Comparison of ENCODE assay signal across 10 cellular contexts in the genomic region with DNA sequence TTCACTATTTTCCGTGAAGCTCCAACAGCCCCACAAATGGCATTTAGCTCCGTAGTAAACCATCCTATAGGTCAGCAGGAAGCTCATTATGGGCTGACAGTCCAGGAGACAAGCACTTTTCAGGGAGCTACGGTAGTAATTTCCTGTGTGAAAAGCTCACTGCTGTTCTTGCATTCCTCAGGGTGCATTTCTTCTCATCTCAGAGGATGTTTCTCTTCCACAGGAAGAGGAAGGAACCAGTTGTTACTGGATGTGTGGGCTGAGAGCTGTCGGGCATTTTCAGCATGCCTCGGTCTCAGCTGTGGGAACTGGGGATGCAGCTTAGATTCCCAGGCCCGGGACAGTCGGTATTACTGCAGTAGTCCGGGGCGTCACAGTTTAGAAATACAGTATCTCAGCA.
DNase-seq lines count a peak whose midpoint lies in the region; ATAC-seq and TF ChIP-seq lines count a peak whose summit lies in the region.
"Had no signal": no experiment of that assay in that cellular context is flagged by ENCODE, and none has a peak within 500 bp of the region (broad histone marks: within the 10 kb centered on the region; RNA-seq: fewer than 3 reads in every experiment).

No MANE protein-coding gene starts in this region.

- peaks cover 7 to 13% (median 9%) of the 10 kb centered on the region in 4 donors for H3K4me1 Mint-ChIP-seq in CD4-positive, alpha-beta memory T cell
- peaks cover 6% of the 10 kb centered on the region for H3K4me1 Mint-ChIP-seq in activated naive CD8-positive, alpha-beta T cell treated with anti-CD3 and anti-CD28 coated beads for 36 hours

- no peaks in the 10 kb centered on the region for H3K36me3 ChIP-seq in neuron (ENCODE audit: insufficient read depth, low read length)
- no peaks in the 10 kb centered on the region for H3K36me3 ChIP-seq in CD4-positive, alpha-beta memory T cell (ENCODE audit: insufficient read depth, low read length)

- POLR2A ChIA-PET in RWPE1 (lab: Yijun Ruan, JAX; ENCODE audit: low non-redundant PET), result no interaction called here
- POLR2A ChIA-PET in CD4-positive, alpha-beta memory T cell (lab: Charles Lee; ENCODE audit: partially characterized antibody), result no interaction called here

- TF ChIP-seq CTCF in AG10803 (conservative IDR thresholded peaks at IDR 0.05; ENCODE audit: low read length) (no peak), RWPE1 (conservative IDR thresholded peaks at IDR 0.05; ENCODE audit: low read depth) (no peak), fibroblast of villous mesenchyme (IDR thresholded peaks at IDR 0.05; ENCODE audit: insufficient read depth, low read depth, low read length) (no peak)

- peak overlapping the region; percentile 59 for H2AFZ ChIP-seq in neuron (ENCODE audit: low read depth, low read length)

- ATAC-seq in GM19455 (IDR thresholded peaks at IDR 0.05; ENCODE audit: unreplicated experiment), result no peak
- ATAC-seq in GM18870 (IDR thresholded peaks at IDR 0.05; ENCODE audit: unreplicated experiment), result no peak

- H3K9me3 ChIP-seq in neuron (ENCODE audit: low read length), result no peaks in the 10 kb centered on the region
- H3K9me3 ChIP-seq in CD4-positive, alpha-beta memory T cell (ENCODE audit: control insufficient read depth in 1 of 2, low read length in 2 of 2), result no peaks in the 10 kb centered on the region

- intact Hi-C loops in CD4-positive, alpha-beta memory T cell (cut with micrococcal nuclease), result no loop called here

- DNase-seq in AG10803 (ENCODE audit: low read depth) (peak; percentile 96), RWPE1 (ENCODE audit: low spot score) (no peak), fibroblast of villous mesenchyme (ENCODE audit: low read depth) (peak; percentile 91)
- no peak for DNase-seq in CD4-positive, alpha-beta memory T cell
- DNase-seq in activated naive CD8-positive, alpha-beta T cell treated with anti-CD3 and anti-CD28 coated beads for 36 hours, result no peak
- DNase-seq: activated naive CD4-positive, alpha-beta T cell treated with anti-CD3 and anti-CD28 coated beads, Interleukin-2, amount 10 ng/mL, durations not matched to agents 7 days and 5 days; CD4-positive, alpha-beta T cell had no signal

- no peaks in the 10 kb centered on the region for H3K27me3 ChIP-seq in neuron (ENCODE audit: insufficient read depth, low read length)
- H3K27me3 ChIP-seq in CD4-positive, alpha-beta memory T cell (ENCODE audit: insufficient read depth, low read length), result no peaks in the 10 kb centered on the region

- H3K4me3 ChIP-seq in AG10803 (ENCODE audit: low read length) (no peak overlapping the region), fibroblast of villous mesenchyme (ENCODE audit: low read depth, low read length) (no peak overlapping the region), neuron (ENCODE audit: low read length) (peak overlapping the region; percentile 37)
- no peak overlapping the region for H3K4me3 ChIP-seq in CD4-positive, alpha-beta memory T cell (ENCODE audit: low read length in 2 of 2)

- H3K27me3 Mint-ChIP-seq in CD4-positive, alpha-beta memory T cell, result no peaks in the 10 kb centered on the region
- H3K27me3 Mint-ChIP-seq in activated naive CD8-positive, alpha-beta T cell treated with anti-CD3 and anti-CD28 coated beads for 36 hours, result no peaks in the 10 kb centered on the region
- H3K27me3 Mint-ChIP-seq: activated naive CD4-positive, alpha-beta T cell treated with anti-CD3 and anti-CD28 coated beads, Interleukin-2, amount 10 ng/mL, durations not matched to agents 7 days and 5 days; CD4-positive, alpha-beta T cell had no signal

- H3K27ac Mint-ChIP-seq in CD4-positive, alpha-beta memory T cell, result peak overlapping the region in 1 of 7 donors; percentile 13
- H3K27ac Mint-ChIP-seq in activated naive CD8-positive, alpha-beta T cell treated with anti-CD3 and anti-CD28 coated beads for 36 hours, result no peak overlapping the region
- H3K27ac Mint-ChIP-seq: activated naive CD4-positive, alpha-beta T cell treated with anti-CD3 and anti-CD28 coated beads, Interleukin-2, amount 10 ng/mL, durations not matched to agents 7 days and 5 days; CD4-positive, alpha-beta T cell had no signal

- peak overlapping the region; percentile 62; the same call in 1 of the 2 replicates for H3K27ac ChIP-seq in RWPE1
- no peak overlapping the region for H3K27ac ChIP-seq in CD4-positive, alpha-beta memory T cell (ENCODE audit: low read depth, low read length)

- no peak overlapping the region for H3K4me3 Mint-ChIP-seq in CD4-positive, alpha-beta memory T cell
- H3K4me3 Mint-ChIP-seq in activated naive CD8-positive, alpha-beta T cell treated with anti-CD3 and anti-CD28 coated beads for 36 hours, result no peak overlapping the region
- H3K4me3 Mint-ChIP-seq: activated naive CD4-positive, alpha-beta T cell treated with anti-CD3 and anti-CD28 coated beads, Interleukin-2, amount 10 ng/mL, durations not matched to agents 7 days and 5 days; CD4-positive, alpha-beta T cell had no signal

- H3K4me1 ChIP-seq in neuron (ENCODE audit: insufficient read depth, low read length), result peaks cover 16% of the 10 kb centered on the region
- H3K4me1 ChIP-seq in CD4-positive, alpha-beta memory T cell (ENCODE audit: insufficient read depth, low read length), result no peaks in the 10 kb centered on the region

- H3K36me3 Mint-ChIP-seq in CD4-positive, alpha-beta memory T cell, result peaks cover 19 to 30% of the 10 kb centered on the region in 2 donors
- H3K36me3 Mint-ChIP-seq in activated naive CD8-positive, alpha-beta T cell treated with anti-CD3 and anti-CD28 coated beads for 36 hours, result peaks cover 17% of the 10 kb centered on the region

- no peaks in the 10 kb centered on the region for H3K9me3 Mint-ChIP-seq in CD4-positive, alpha-beta memory T cell
- no peaks in the 10 kb centered on the region for H3K9me3 Mint-ChIP-seq in activated naive CD8-positive, alpha-beta T cell treated with anti-CD3 and anti-CD28 coated beads for 36 hours
- H3K9me3 Mint-ChIP-seq: activated naive CD4-positive, alpha-beta T cell treated with anti-CD3 and anti-CD28 coated beads, Interleukin-2, amount 10 ng/mL, durations not matched to agents 7 days and 5 days; CD4-positive, alpha-beta T cell had no signal

- CTCF ChIA-PET in RWPE1 (lab: Yijun Ruan, JAX), result interaction anchor here (0.5 to 1.0 kb wide), 4 partner anchors 71 to 1342 kb away, joined by 3 to 4 read pairs (median 3); no protein-coding TSS in a partner anchor
- CTCF ChIA-PET in CD4-positive, alpha-beta memory T cell (lab: Charles Lee; ENCODE audit: partially characterized antibody), result interaction anchor here (0.9 to 2.5 kb wide), 3 partner anchors 10 to 401 kb away, joined by 3 to 11 read pairs (median 3); partner anchors contain the start of gene GALNT4

Comparison
In these comparisons a context has a peak if more than half of its experiments do, and no peak if none do; other contexts are left out.
1. DNase-seq: peak in AG10803 (single experiment) and fibroblast of villous mesenchyme (single experiment); none in RWPE1 (single experiment), CD4-positive, alpha-beta memory T cell (0 of 5) and activated naive CD8-positive, alpha-beta T cell treated with anti-CD3 and anti-CD28 coated beads for 36 hours (single experiment).